ENCODE assay signal across 21 cellular contexts in genomic region chr5:124877501-124878146, GRCh38.
A peak's percentile ranks its signal among the peaks of the same experiment; 100 is the strongest.
DNase-seq lines count a peak whose midpoint lies in the region; ATAC-seq, FAIRE-seq and TF ChIP-seq lines count a peak whose summit lies in the region.
"Had no signal": no experiment of that assay in that cellular context is flagged by ENCODE, and none has a peak within 500 bp of the region (broad histone marks: within the 10 kb centered on the region; RNA-seq: fewer than 3 reads in every experiment).

No MANE protein-coding gene starts in this region.

- no peak overlapping the region for H3K14ac ChIP-seq in H1 (ENCODE audit: insufficient read length)

- no peaks in the 10 kb centered on the region for H3K27me3 ChIP-seq in heart right ventricle
- H3K27me3 ChIP-seq in H1 (replicated peaks in 1 of 4; ENCODE audit: control insufficient read depth in 3 of 4, extremely low read depth in 1 of 4, insufficient read depth in 3 of 4, low read length in 3 of 4): no peaks in the 10 kb centered on the region
- H3K27me3 ChIP-seq in neural progenitor cell: no peaks in the 10 kb centered on the region
- H3K27me3 ChIP-seq: BLaER1 had no signal

- no peak overlapping the region; the same call in 1 of the 2 replicates for H2AK5ac ChIP-seq in H1 (ENCODE audit: low read depth, low read length)

- ATAC-seq in left cardiac atrium: peak; percentile 59 to 67
- ATAC-seq in heart right ventricle: no peak
- ATAC-seq: GM23338, HCT116 had no signal

- peaks cover 25% of the 10 kb centered on the region for H3K4me1 Mint-ChIP-seq in neural progenitor cell
- H3K4me1 Mint-ChIP-seq: CD4-positive, alpha-beta memory T cell had no signal

- H3K4me3 ChIP-seq in heart right ventricle: no peak overlapping the region
- H3K4me3 ChIP-seq in H1 (ENCODE audit: extremely low read depth in 1 of 4, insufficient read depth in 2 of 4, low read depth in 3 of 4, low read length in 4 of 4): no peak overlapping the region
- H3K4me3 ChIP-seq in neural progenitor cell: no peak overlapping the region
- H3K4me3 ChIP-seq: BLaER1, GM23338 had no signal

- peaks cover 4% of the 10 kb centered on the region for H3K27me3 Mint-ChIP-seq in neural progenitor cell (ENCODE audit: insufficient read depth, low read depth)
- H3K27me3 Mint-ChIP-seq: CD4-positive, alpha-beta memory T cell had no signal

- H2BK120ac ChIP-seq in H1 (replicated peaks; ENCODE audit: low read depth, low read length): peak overlapping the region; percentile 62

- H4K8ac ChIP-seq in H1 (ENCODE audit: extremely low read depth, insufficient read depth, low read length): no peak overlapping the region

- peak overlapping the region; percentile 4 for H3K27ac Mint-ChIP-seq in neural progenitor cell
- H3K27ac Mint-ChIP-seq: CD4-positive, alpha-beta memory T cell; GM23338; HFFc6 had no signal

- H3K4ac ChIP-seq in H1 (replicated peaks; ENCODE audit: insufficient read length, low read depth, low read length): no peak overlapping the region

- H3K23ac ChIP-seq in H1 (ENCODE audit: insufficient read length): no peak overlapping the region

- H3K4me2 ChIP-seq in H1 (ENCODE audit: insufficient read depth in 1 of 2, low read depth in 2 of 2, low read length in 2 of 2) (no peak overlapping the region), neural progenitor cell (no peak overlapping the region)
- H3K4me2 ChIP-seq: BLaER1, GM23338 had no signal

- no peak overlapping the region for H2AFZ ChIP-seq in H1 (ENCODE audit: low read length)
- no peak overlapping the region for H2AFZ ChIP-seq in neural progenitor cell (replicated peaks)
- H2AFZ ChIP-seq: GM23338 had no signal

- no peak for TF ChIP-seq EP300 in H1 (IDR thresholded peaks at IDR 0.05; ENCODE audit: borderline replicate concordance in 1 of 2, low read depth in 2 of 2, low read length in 2 of 2)

- H2BK15ac ChIP-seq in H1 (ENCODE audit: low read length): no peak overlapping the region

- H3K9ac ChIP-seq in H1 (replicated peaks in 1 of 4; ENCODE audit: extremely low read depth in 1 of 4, low read depth in 3 of 4, low read length in 3 of 4) (no peak overlapping the region), neural progenitor cell (no peak overlapping the region)
- H3K9ac ChIP-seq: BLaER1 had no signal

- H2BK12ac ChIP-seq in H1 (ENCODE audit: low read depth, low read length): no peak overlapping the region; the same call in 1 of the 2 replicates

- H2BK20ac ChIP-seq in H1 (ENCODE audit: low read length): no peak overlapping the region

- H3K27ac ChIP-seq in heart right ventricle (no peak overlapping the region), H1 (ENCODE audit: low read depth, low read length) (no peak overlapping the region), neural progenitor cell (no peak overlapping the region)
- H3K27ac ChIP-seq: BLaER1 had no signal

- FAIRE-seq in H1 (lab: Jason Lieb, UNC): no peak
- FAIRE-seq: GM12892, GM18507, HTR-8/SVneo had no signal

- no peaks in the 10 kb centered on the region for H3K23me2 ChIP-seq in H1 (ENCODE audit: low read depth, low read length)

- H3K4me1 ChIP-seq in heart right ventricle: peaks cover 0 to 19% (median 0%) of the 10 kb centered on the region in 9 donors
- H3K4me1 ChIP-seq in H1 (replicated peaks in 1 of 4; ENCODE audit: control insufficient read depth in 3 of 4, insufficient read depth in 4 of 4, low read length in 3 of 4): peaks cover 0 to 5% (median 3%) of the 10 kb centered on the region in 4 experiments; a peak in 3 of 7 replicates
- H3K4me1 ChIP-seq in neural progenitor cell: peaks cover 2% of the 10 kb centered on the region
- H3K4me1 ChIP-seq: BLaER1 had no signal

- no peak overlapping the region for H3K4me3 Mint-ChIP-seq in neural progenitor cell
- H3K4me3 Mint-ChIP-seq: CD14-positive monocyte; CD4-positive, alpha-beta memory T cell; GM23338; HFFc6 had no signal

- H3K36me3 ChIP-seq in heart right ventricle (no peaks in the 10 kb centered on the region), H1 (ENCODE audit: control insufficient read depth in 2 of 4, insufficient read depth in 4 of 4, low read length in 3 of 4) (no peaks in the 10 kb centered on the region), neural progenitor cell (no peaks in the 10 kb centered on the region)
- H3K36me3 ChIP-seq: BLaER1 had no signal

- TF ChIP-seq POLR2A in H1 (IDR thresholded peaks at IDR 0.05; ENCODE audit: control extremely low read depth in 1 of 2, low read depth in 2 of 2, low read length in 2 of 2): no peak

- H3K9me3 Mint-ChIP-seq in neural progenitor cell: peaks cover 10% of the 10 kb centered on the region
- H3K9me3 Mint-ChIP-seq: HFFc6 had no signal

- H4K5ac ChIP-seq in H1 (ENCODE audit: insufficient read length, low read depth, low read length): no peak overlapping the region

- 0 out of 2 replicates have a peak overlapping the region, but pooled peaks have one; percentile 13 for H3K18ac ChIP-seq in H1 (ENCODE audit: extremely low read depth, low read length)

- no peak overlapping the region for H4K91ac ChIP-seq in H1 (replicated peaks; ENCODE audit: insufficient read length, low read length)

- intact Hi-C loops in left cardiac atrium (cut with DNase I): no loop called here
- intact Hi-C loops in heart right ventricle (cut with DNase I): loop anchor here in 1 of 10 donors (10.0 kb wide), 1 partner anchor 113 kb away; no protein-coding TSS in a partner anchor

- POLR2A ChIA-PET in H1 (lab: Charles Lee; ENCODE audit: partially characterized antibody): no interaction called here

- H3F3A ChIP-seq in neural progenitor cell (ENCODE audit: low read depth): no peaks in the 10 kb centered on the region

- no peaks in the 10 kb centered on the region for H3K9me3 ChIP-seq in heart right ventricle
- H3K9me3 ChIP-seq in H1 (ENCODE audit: insufficient read depth in 2 of 2, low read depth in 1 of 2, low read length in 1 of 2): no peaks in the 10 kb centered on the region
- H3K9me3 ChIP-seq in neural progenitor cell (ENCODE audit: low read depth): no peaks in the 10 kb centered on the region
- H3K9me3 ChIP-seq: BLaER1 had no signal

- no peak for TF ChIP-seq CTCF in heart right ventricle (IDR thresholded peaks at IDR 0.05)
- TF ChIP-seq CTCF in H1 (IDR thresholded peaks at IDR 0.05; ENCODE audit: control extremely low read depth in 1 of 3, insufficient read depth in 1 of 3, low read depth in 1 of 3, low read length in 3 of 3): no peak
- no peak for TF ChIP-seq CTCF in neural progenitor cell (IDR thresholded peaks at IDR 0.05)

- H4K20me1 ChIP-seq in H1 (replicated peaks in 1 of 2; ENCODE audit: control insufficient read depth in 1 of 2, insufficient read depth in 2 of 2, low read length in 2 of 2) (no peaks in the 10 kb centered on the region), neural progenitor cell (ENCODE audit: low read depth) (no peaks in the 10 kb centered on the region)
- H4K20me1 ChIP-seq: BLaER1 had no signal

- H3K36me3 Mint-ChIP-seq in neural progenitor cell: peaks cover 3% of the 10 kb centered on the region
- H3K36me3 Mint-ChIP-seq: CD14-positive monocyte; CD4-positive, alpha-beta memory T cell had no signal

- 74 to 87% methylated on average over 7 of the region's 7 CpGs for WGBS in heart right ventricle, 2 donors
- WGBS in H1 (ENCODE audit: extremely low coverage in 1 of 2, insufficient coverage in 1 of 2, insufficient read length in 1 of 2, insufficient replicate concordance in 2 of 2, low coverage in 1 of 2, low lambda C conversion rate in 2 of 2, missing lambda C conversion rate in 1 of 2), 2 experiments: 92% methylated on average over 7 of the region's 7 CpGs; no CpG with 5 or more reads in 1 of the 2 experiments

- CTCF ChIA-PET in H1 (lab: Charles Lee; ENCODE audit: partially characterized antibody): interaction anchor here (0.6 kb wide), 1 partner anchor 289 kb away, joined by 3 read pairs; no protein-coding TSS in a partner anchor

- no peaks in the 10 kb centered on the region for H3K79me1 ChIP-seq in H1 (ENCODE audit: low read depth, low read length)

- no peak overlapping the region for H3K56ac ChIP-seq in H1 (replicated peaks; ENCODE audit: insufficient read length, low read depth, low read length)

- H3K79me2 ChIP-seq in H1 (ENCODE audit: control insufficient read depth in 1 of 2, insufficient read depth in 2 of 2, low read length in 2 of 2) (no peaks in the 10 kb centered on the region), neural progenitor cell (ENCODE audit: low read depth) (no peaks in the 10 kb centered on the region)

- no peak for TF ChIP-seq RAD21 in H1 (IDR thresholded peaks at IDR 0.05 in 1 of 2, conservative IDR thresholded peaks at IDR 0.05 in 1 of 2; ENCODE audit: low read depth in 2 of 2, low read length in 2 of 2)

- DNase-seq in left cardiac atrium: no peak
- DNase-seq in heart right ventricle: no peak
- no peak for DNase-seq in H1 (ENCODE audit: low read depth in 1 of 2, low spot score in 2 of 2)
- DNase-seq in neural progenitor cell (ENCODE audit: low spot score): no peak
- DNase-seq in stimulated activated CD4-positive, alpha-beta T cell treated with anti-CD3 and anti-CD28 coated beads, Interleukin-12 subunit alpha, Interleukin-12 subunit beta, amount 100 ng/mL, for 4 hours: no peak
- no peak for DNase-seq in activated CD8-positive, alpha-beta memory T cell treated with anti-CD3 and anti-CD28 coated beads, Interleukin-2, amount 50 U/mL, for 48 hours
- DNase-seq in NCI-H82 treated with DMSO at 0.1 percent for 48 hours (lab: John Stamatoyannopoulos, UW; ENCODE audit: unreplicated experiment): no peak
- DNase-seq: 8988T; CD4-positive, alpha-beta memory T cell; DMS153; DMS79; GDM1; H7; HFFc6 had no signal

- no peak overlapping the region for H2BK5ac ChIP-seq in H1 (ENCODE audit: low read depth, low read length)

TF ChIP-seq in H1, 55 proteins besides CTCF, POLR2A, EP300 and RAD21 (continues in another document):
- TF ChIP-seq ATF2 (IDR thresholded peaks at IDR 0.05; ENCODE audit: low read length) (no peak), KDM4A (IDR thresholded peaks at IDR 0.05; ENCODE audit: low read depth, low read length, severe bottlenecking) (no peak), BRCA1 (IDR thresholded peaks at IDR 0.05; ENCODE audit: low read depth, low read length) (no peak), NRF1 (IDR thresholded peaks at IDR 0.05; ENCODE audit: low read depth, low read length) (no peak), POLR2AphosphoS5 (IDR thresholded peaks at IDR 0.05; ENCODE audit: low read depth, low read length) (no peak), RBBP5 (IDR thresholded peaks at IDR 0.05; ENCODE audit: borderline replicate concordance, low read depth, low read length) (no peak), ZNF274 (IDR thresholded peaks at IDR 0.05; ENCODE audit: borderline replicate concordance, extremely low read depth, low read length) (no peak), SIX5 (IDR thresholded peaks at IDR 0.05; ENCODE audit: low read depth, low read length) (no peak)

Comparison
In these comparisons a context has a peak if more than half of its experiments do, and no peak if none do; other contexts are left out.
1. ATAC-seq: peak in left cardiac atrium (2 of 2); none in heart right ventricle (0 of 8).